ENCODE assay signal across 14 cellular contexts in genomic region chr10:120422459-120422858, GRCh38.
A peak's percentile ranks its signal among the peaks of the same experiment; 100 is the strongest.
DNase-seq lines count a peak whose midpoint lies in the region; ATAC-seq and TF ChIP-seq lines count a peak whose summit lies in the region.
"Had no signal": no experiment of that assay in that cellular context is flagged by ENCODE, and none has a peak within 500 bp of the region (broad histone marks: within the 10 kb centered on the region; RNA-seq: fewer than 3 reads in every experiment).

No MANE protein-coding gene starts in this region.

- ATAC-seq in SK-N-SH treated with all-trans-retinoic acid at 6 μM for 48 hours: peak; percentile 86
- no peak for ATAC-seq in GM21786 (IDR thresholded peaks at IDR 0.05; ENCODE audit: unreplicated experiment)
- ATAC-seq in HG03025 (IDR thresholded peaks at IDR 0.05; ENCODE audit: low FRiP score, unreplicated experiment): no peak
- ATAC-seq: left cardiac atrium had no signal

- H3K4me3 ChIP-seq in skeletal muscle cell (ENCODE audit: low read depth, low read length): no peak overlapping the region
- H3K4me3 ChIP-seq: spleen, tibial artery had no signal

- DNase-seq in GM04504 (ENCODE audit: low read depth): peak; percentile 63
- peak; percentile 14 for DNase-seq in fibroblast of the conjunctiva (ENCODE audit: low read depth)
- peak; percentile 83 for DNase-seq in skeletal muscle cell (ENCODE audit: low read depth)
- DNase-seq in DMS153 treated with DMSO at 0.1 percent for 48 hours (lab: John Stamatoyannopoulos, UW; ENCODE audit: unreplicated experiment): no peak
- no peak for DNase-seq in NCI-H128 (lab: John Stamatoyannopoulos, UW; ENCODE audit: unreplicated experiment)
- DNase-seq: activated naive CD4-positive, alpha-beta T cell; left cardiac atrium; NCI-H1092; RPMI8226; spleen; tibial artery had no signal

TF ChIP-seq in SK-N-SH treated with all-trans-retinoic acid at 6 μM for 48 hours, 23 proteins besides CTCF, POLR2A, EP300 and RAD21:
- TF ChIP-seq ZFP30 (CRISPR knock-in tag; IDR thresholded peaks at IDR 0.05) (no peak), ZFP3 (CRISPR knock-in tag; IDR thresholded peaks at IDR 0.05) (0 out of 2 replicates have a peak, but pooled peaks have one; percentile 11), CSRNP3 (CRISPR knock-in tag; IDR thresholded peaks at IDR 0.05) (no peak)

Comparison
In these comparisons a context has a peak if more than half of its experiments do, and no peak if none do; other contexts are left out.
1. DNase-seq: peak in GM04504 (single experiment), fibroblast of the conjunctiva (single experiment) and skeletal muscle cell (single experiment); none in DMS153 treated with DMSO at 0.1 percent for 48 hours (single experiment) and NCI-H128 (single experiment).